ENCODE assay signal across 23 cellular contexts in genomic region chr6:45965007-45965406, GRCh38. TPM values are rescaled to one million over a fixed set of nuclear protein-coding genes. Genes with fewer than 3 reads are reported as not detected.
DNase-seq lines count a peak whose midpoint lies in the region; ATAC-seq and TF ChIP-seq lines count a peak whose summit lies in the region.
"Had no signal": no experiment of that assay in that cellular context is flagged by ENCODE, and none has a peak within 500 bp of the region (broad histone marks: within the 10 kb centered on the region; RNA-seq: fewer than 3 reads in every experiment).

No MANE protein-coding gene starts in this region.

- H3K4me3 Mint-ChIP-seq in CD14-positive monocyte = no peak overlapping the region
- H3K4me3 Mint-ChIP-seq: activated CD4-positive, alpha-beta T cell treated with anti-CD3 and anti-CD28 coated beads for 36 hours; activated naive CD4-positive, alpha-beta T cell treated with anti-CD3 and anti-CD28 coated beads, Interleukin-2, amount 10 ng/mL, durations not matched to agents 7 days and 5 days; H9; neural crest cell; T-helper 2 cell treated with Interferon-gamma antibody and Interleukin-4, amounts not matched to agents 5 μg/mL and 100 μg/mL, for 36 hours had no signal

- ATAC-seq in right cardiac atrium (no peak), HG02973 (IDR thresholded peaks at IDR 0.05; ENCODE audit: unreplicated experiment) (no peak)
- ATAC-seq: A549; activated CD4-positive, alpha-beta T cell treated with anti-CD3 and anti-CD28 coated beads for 36 hours; right lobe of liver had no signal

- no peaks in the 10 kb centered on the region for H3K27me3 ChIP-seq in left ventricle myocardium inferior (ENCODE audit: low read depth)
- no peaks in the 10 kb centered on the region for H3K27me3 ChIP-seq in right cardiac atrium (ENCODE audit: control insufficient read depth, insufficient read depth)
- H3K27me3 ChIP-seq: cardiac muscle cell, right lobe of liver, tibial nerve had no signal

- DNase-seq in left ventricle myocardium inferior = no peak
- DNase-seq in right cardiac atrium = no peak
- peak; percentile 38 for DNase-seq in amniotic epithelial cell (ENCODE audit: low read depth)
- DNase-seq in kidney tubule cell (ENCODE audit: low spot score) = peak; percentile 78
- no peak for DNase-seq in NCI-H2107 (lab: John Stamatoyannopoulos, UW)
- no peak for DNase-seq in NCI-H1092 (lab: John Stamatoyannopoulos, UW)
- DNase-seq in CD14-positive monocyte (ENCODE audit: low spot score) = no peak
- DNase-seq: activated CD4-positive, alpha-beta T cell treated with anti-CD3 and anti-CD28 coated beads for 36 hours; activated naive CD4-positive, alpha-beta T cell treated with anti-CD3 and anti-CD28 coated beads, Interleukin-2, amount 10 ng/mL, durations not matched to agents 7 days and 5 days; effector CD4-positive, alpha-beta T cell; GF-D8; H9; NCI-H2171; NK-92 treated with Interleukin-12 subunit alpha and Interleukin-12 subunit beta, amount 100 ng/mL, for 24 hours; right lobe of liver; SIG-M5 had no signal

- WGBS in right cardiac atrium = 94% methylated on average over 1 of the region's 1 CpG

- H3K4me1 ChIP-seq in left ventricle myocardium inferior (peaks cover 96% of the 10 kb centered on the region), right cardiac atrium (ENCODE audit: control insufficient read depth, insufficient read depth, low read length) (peaks cover 20% of the 10 kb centered on the region)
- H3K4me1 ChIP-seq: A549, right lobe of liver had no signal

- peak overlapping the region; percentile 89 for H3K27ac ChIP-seq in left ventricle myocardium inferior (replicated peaks)
- no peak overlapping the region for H3K27ac ChIP-seq in right cardiac atrium (ENCODE audit: low read length)
- H3K27ac ChIP-seq: A549, cardiac muscle cell, right lobe of liver had no signal

- H3K36me3 ChIP-seq in left ventricle myocardium inferior = peaks cover 8% of the 10 kb centered on the region
- H3K36me3 ChIP-seq: cardiac muscle cell, right lobe of liver, tibial nerve had no signal

- no peaks in the 10 kb centered on the region for H3K36me3 Mint-ChIP-seq in CD14-positive monocyte
- H3K36me3 Mint-ChIP-seq: activated naive CD4-positive, alpha-beta T cell treated with anti-CD3 and anti-CD28 coated beads, Interleukin-2, amount 10 ng/mL, durations not matched to agents 7 days and 5 days had no signal

- no peak overlapping the region for H3K27ac Mint-ChIP-seq in CD14-positive monocyte
- H3K27ac Mint-ChIP-seq: activated CD4-positive, alpha-beta T cell treated with anti-CD3 and anti-CD28 coated beads for 36 hours; activated naive CD4-positive, alpha-beta T cell treated with anti-CD3 and anti-CD28 coated beads, Interleukin-2, amount 10 ng/mL, durations not matched to agents 7 days and 5 days; H9; T-helper 2 cell treated with Interferon-gamma antibody and Interleukin-4, amounts not matched to agents 5 μg/mL and 100 μg/mL, for 36 hours had no signal

- H3K9me3 ChIP-seq in left ventricle myocardium inferior (replicated peaks) (peaks cover 11% of the 10 kb centered on the region), right cardiac atrium (ENCODE audit: control insufficient read depth, low read length) (no peaks in the 10 kb centered on the region)
- H3K9me3 ChIP-seq: A549, right lobe of liver, tibial nerve had no signal

- H3K27me3 Mint-ChIP-seq in CD14-positive monocyte (ENCODE audit: low read depth in 3 of 3) = peaks cover 0 to 4% (median 2%) of the 10 kb centered on the region in 3 donors
- H3K27me3 Mint-ChIP-seq: activated CD4-positive, alpha-beta T cell treated with anti-CD3 and anti-CD28 coated beads for 36 hours had no signal

- H3K4me3 ChIP-seq in left ventricle myocardium inferior = no peak overlapping the region
- no peak overlapping the region for H3K4me3 ChIP-seq in right cardiac atrium (ENCODE audit: low read length)
- H3K4me3 ChIP-seq: A549, cardiac muscle cell, lung, right lobe of liver, tibial nerve had no signal

- peaks cover 2 to 9% (median 5%) of the 10 kb centered on the region in 7 donors for H3K9me3 Mint-ChIP-seq in CD14-positive monocyte
- H3K9me3 Mint-ChIP-seq: activated naive CD4-positive, alpha-beta T cell treated with anti-CD3 and anti-CD28 coated beads, Interleukin-2, amount 10 ng/mL, durations not matched to agents 7 days and 5 days; neural crest cell; T-helper 2 cell treated with Interferon-gamma antibody and Interleukin-4, amounts not matched to agents 5 μg/mL and 100 μg/mL, for 36 hours had no signal

- TF ChIP-seq CTCF in left ventricle myocardium inferior (IDR thresholded peaks at IDR 0.05; ENCODE audit: borderline replicate concordance) = no peak
- no peak for TF ChIP-seq CTCF in CD14-positive monocyte (IDR thresholded peaks at IDR 0.05)

- H3K4me1 Mint-ChIP-seq in CD14-positive monocyte = peaks cover 3% of the 10 kb centered on the region
- H3K4me1 Mint-ChIP-seq: neural crest cell had no signal

- intact Hi-C loops in left ventricle myocardium inferior (cut with micrococcal nuclease) (no loop called here), right cardiac atrium (cut with DNase I) (no loop called here), CD14-positive monocyte (cut with micrococcal nuclease) (no loop called here)

RNA-seq across cellular contexts. Expression of gene CLIC5, which starts 50.7 kb away (rescaled TPM):
- 285 TPM for total RNA-seq in left ventricle myocardium inferior
- 100 to 1,000 TPM; 115 to 150 (median 124) TPM for total RNA-seq in right cardiac atrium
- 60.5 TPM for polyA plus RNA-seq in right cardiac atrium
- polyA plus RNA-seq in CD14-positive monocyte = not detected
- total RNA-seq: neural crest cell had no signal
- polyA plus RNA-seq: A549 had no signal

Comparison
In these comparisons a context has a peak if more than half of its experiments do, and no peak if none do; other contexts are left out.
1. DNase-seq: peak in amniotic epithelial cell (single experiment) and kidney tubule cell (single experiment); none in left ventricle myocardium inferior (single experiment), right cardiac atrium (0 of 3), NCI-H2107 (single experiment), NCI-H1092 (single experiment) and CD14-positive monocyte (single experiment).